In the genomic region with DNA sequence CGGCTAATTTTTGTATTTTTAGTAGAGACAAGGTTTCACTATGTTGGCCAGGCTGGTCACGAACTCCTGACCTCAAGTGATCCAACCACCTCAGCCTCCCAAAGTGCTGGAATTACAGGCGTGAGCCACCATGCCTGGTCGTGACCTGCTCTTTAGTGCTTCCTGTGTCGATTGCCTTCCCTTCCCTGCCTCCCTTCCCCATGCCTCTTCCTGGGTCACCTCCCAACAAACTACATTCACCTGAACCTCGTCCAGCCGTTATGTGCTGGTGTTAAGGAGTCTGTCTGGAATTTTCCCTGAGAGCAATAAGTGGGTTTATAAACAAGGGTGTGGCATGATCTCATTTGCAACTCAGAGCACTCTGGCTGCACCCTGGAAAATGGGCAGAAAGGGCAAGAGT, we compare ENCODE assay signal across 13 cellular contexts. TPM values are rescaled to one million over a fixed set of nuclear protein-coding genes. Genes with fewer than 3 reads are reported as not detected.
DNase-seq lines count a peak whose midpoint lies in the region; ATAC-seq and TF ChIP-seq lines count a peak whose summit lies in the region.
"Had no signal": no experiment of that assay in that cellular context is flagged by ENCODE, and none has a peak within 500 bp of the region (broad histone marks: within the 10 kb centered on the region; RNA-seq: fewer than 3 reads in every experiment).

No MANE protein-coding gene starts in this region.

- TF ChIP-seq EP300 in transverse colon (IDR thresholded peaks at IDR 0.05; ENCODE audit: low read depth) = no peak

- H3K4me1 ChIP-seq in transverse colon = peaks cover 0 to 17% (median 6%) of the 10 kb centered on the region in 4 donors
- H3K4me1 ChIP-seq: sigmoid colon had no signal

- in situ Hi-C loops in transverse colon (cut with MboI; ENCODE audit: low pct_ligation_motif_present in 1 of 4, low pct_unique_long_range_greater_than_20kb in 1 of 4, low sequenced_read_pairs in 3 of 4) = loop anchor here in 1 of 4 donors (25.0 kb wide), 1 partner anchor 532 kb away; a partner anchor contains a TSS

- intact Hi-C loops in activated CD4-positive, alpha-beta memory T cell treated with anti-CD3 and anti-CD28 coated beads for 36 hours (cut with micrococcal nuclease) = no loop called here
- intact Hi-C loops in left colon (cut with DNase I, micrococcal nuclease) (no loop called here), transverse colon (cut with DNase I; ENCODE audit: low total_unique reads) (no loop called here)

- 62% methylated on average over 7 of the region's 7 CpGs; no CpG with 5 or more reads in 1 of the 2 donors for WGBS in transverse colon (ENCODE audit: low coverage in 1 of 2), 2 donors

- H3K36me3 ChIP-seq in transverse colon = no peaks in the 10 kb centered on the region
- H3K36me3 ChIP-seq: brain microvascular endothelial cell, HAP-1, sigmoid colon had no signal

- no peak overlapping the region for H3K4me3 ChIP-seq in transverse colon
- H3K4me3 ChIP-seq: HAP-1, sigmoid colon had no signal

- TF ChIP-seq CTCF in transverse colon (IDR thresholded peaks at IDR 0.05) = no peak

- peak overlapping the region; percentile 99 for H3K27ac Mint-ChIP-seq in activated naive CD4-positive, alpha-beta T cell treated with anti-CD3 and anti-CD28 coated beads, Interleukin-2, amount 10 ng/mL, durations not matched to agents 7 days and 5 days
- H3K27ac Mint-ChIP-seq in activated CD4-positive, alpha-beta memory T cell treated with anti-CD3 and anti-CD28 coated beads for 36 hours = peak overlapping the region; percentile 69

- ATAC-seq in left colon (peak; percentile 89), HG02571 (IDR thresholded peaks at IDR 0.05; ENCODE audit: unreplicated experiment) (no peak)

- no peaks in the 10 kb centered on the region for H3K9me3 ChIP-seq in transverse colon
- H3K9me3 ChIP-seq: HAP-1, sigmoid colon had no signal

- CTCF ChIA-PET in activated naive CD4-positive, alpha-beta T cell treated with anti-CD3 and anti-CD28 coated beads, Interleukin-2, amount 10 ng/mL, durations not matched to agents 7 days and 5 days (lab: Charles Lee) = interaction anchor here (0.9 to 1.7 kb wide), 2 partner anchors 22 to 28 kb away, joined by 3 to 5 read pairs; no protein-coding TSS in a partner anchor
- CTCF ChIA-PET in activated CD4-positive, alpha-beta memory T cell treated with anti-CD3 and anti-CD28 coated beads for 36 hours (lab: Charles Lee) = interaction anchor here (0.9 to 1.9 kb wide), 2 partner anchors 19 to 351 kb away, joined by 5 to 6 read pairs; no protein-coding TSS in a partner anchor

- no peak for TF ChIP-seq POLR2A in transverse colon (IDR thresholded peaks at IDR 0.05)

- H3K27me3 ChIP-seq in transverse colon = no peaks in the 10 kb centered on the region
- H3K27me3 ChIP-seq: brain microvascular endothelial cell, sigmoid colon had no signal

- peak overlapping the region; percentile 16 for H3K4me3 Mint-ChIP-seq in activated naive CD4-positive, alpha-beta T cell treated with anti-CD3 and anti-CD28 coated beads, Interleukin-2, amount 10 ng/mL, durations not matched to agents 7 days and 5 days
- no peak overlapping the region for H3K4me3 Mint-ChIP-seq in activated CD4-positive, alpha-beta memory T cell treated with anti-CD3 and anti-CD28 coated beads for 36 hours

- H3K36me3 Mint-ChIP-seq in activated naive CD4-positive, alpha-beta T cell treated with anti-CD3 and anti-CD28 coated beads, Interleukin-2, amount 10 ng/mL, durations not matched to agents 7 days and 5 days = peaks cover 19% of the 10 kb centered on the region
- no peaks in the 10 kb centered on the region for H3K36me3 Mint-ChIP-seq in activated CD4-positive, alpha-beta memory T cell treated with anti-CD3 and anti-CD28 coated beads for 36 hours

- peaks cover 3% of the 10 kb centered on the region for H3K9me3 Mint-ChIP-seq in activated naive CD4-positive, alpha-beta T cell treated with anti-CD3 and anti-CD28 coated beads, Interleukin-2, amount 10 ng/mL, durations not matched to agents 7 days and 5 days
- H3K9me3 Mint-ChIP-seq in activated CD4-positive, alpha-beta memory T cell treated with anti-CD3 and anti-CD28 coated beads for 36 hours = no peaks in the 10 kb centered on the region

- peaks cover 54% of the 10 kb centered on the region for H3K4me1 Mint-ChIP-seq in activated naive CD4-positive, alpha-beta T cell treated with anti-CD3 and anti-CD28 coated beads, Interleukin-2, amount 10 ng/mL, durations not matched to agents 7 days and 5 days
- H3K4me1 Mint-ChIP-seq in activated CD4-positive, alpha-beta memory T cell treated with anti-CD3 and anti-CD28 coated beads for 36 hours (ENCODE audit: low read depth) = peaks cover 31% of the 10 kb centered on the region

- peak overlapping the region in 1 of 4 donors; percentile 70 for H3K27ac ChIP-seq in transverse colon
- H3K27ac ChIP-seq: brain microvascular endothelial cell had no signal

- POLR2A ChIA-PET in activated CD4-positive, alpha-beta memory T cell treated with anti-CD3 and anti-CD28 coated beads for 36 hours (lab: Charles Lee) = interaction anchor here (0.9 to 1.7 kb wide), 4 partner anchors 21 to 388 kb away, joined by 3 to 5 read pairs (median 4); a partner anchor contains a TSS

- peaks cover 20% of the 10 kb centered on the region for H3K27me3 Mint-ChIP-seq in activated naive CD4-positive, alpha-beta T cell treated with anti-CD3 and anti-CD28 coated beads, Interleukin-2, amount 10 ng/mL, durations not matched to agents 7 days and 5 days
- H3K27me3 Mint-ChIP-seq in activated CD4-positive, alpha-beta memory T cell treated with anti-CD3 and anti-CD28 coated beads for 36 hours = no peaks in the 10 kb centered on the region

- no peak for DNase-seq in activated naive CD4-positive, alpha-beta T cell treated with anti-CD3 and anti-CD28 coated beads, Interleukin-2, amount 10 ng/mL, durations not matched to agents 7 days and 5 days
- DNase-seq in activated naive CD4-positive, alpha-beta T cell (lab: John Stamatoyannopoulos, UW) = no peak
- no peak for DNase-seq in activated CD4-positive, alpha-beta memory T cell treated with anti-CD3 and anti-CD28 coated beads for 36 hours
- no peak for DNase-seq in left colon
- DNase-seq in transverse colon = peak; percentile 19
- DNase-seq in NK-92 treated with Interleukin-12 subunit alpha and Interleukin-12 subunit beta, amount 100 ng/mL, for 24 hours (lab: John Stamatoyannopoulos, UW) = no peak
- DNase-seq in NCI-H2081 treated with DMSO at 0.1 percent for 48 hours (lab: John Stamatoyannopoulos, UW) = no peak
- DNase-seq: brain microvascular endothelial cell, DMS153, NCI-H1092 treated with DMSO at 0.1 percent for 48 hours had no signal

RNA-seq across cellular contexts. Expression of a gene that starts 32.1 kb away (rescaled TPM):
- 10 to 100 TPM; 14.2 to 17.1 TPM for total RNA-seq in activated CD4-positive, alpha-beta memory T cell treated with anti-CD3 and anti-CD28 coated beads for 36 hours
- total RNA-seq in left colon (1 to 10 TPM; 5.5 to 7.8 TPM), transverse colon (10 to 100 TPM in 2 of 4 donors, 1 to 10 TPM in 1, not detected in 1; 9.3 to 11.0 (median 10.1) TPM)

RNA-seq across cellular contexts. Expression of a gene that starts 43.7 kb away (rescaled TPM):
- total RNA-seq in activated CD4-positive, alpha-beta memory T cell treated with anti-CD3 and anti-CD28 coated beads for 36 hours = 1 to 10 TPM; 2.9 to 3.4 TPM
- 1 to 10 TPM; 4.8 to 5.1 TPM for total RNA-seq in left colon
- total RNA-seq in transverse colon = 10 to 100 TPM in 1 of 4 donors, 1 to 10 TPM in 3; 2.6 to 14.8 (median 6.4) TPM
